In genomic region chr3:177921153-177921552, GRCh38 we compare ENCODE assay signal across 30 cellular contexts.
"Had no signal": no experiment of that assay in that cellular context is flagged by ENCODE, and none has a peak within 500 bp of the region (broad histone marks: within the 10 kb centered on the region; RNA-seq: fewer than 3 reads in every experiment).

No MANE protein-coding gene starts in this region.

- H3K4me1 ChIP-seq: ascending aorta, gastrocnemius medialis, heart left ventricle had no signal

- H3K36me3 Mint-ChIP-seq: activated CD4-positive, alpha-beta memory T cell treated with anti-CD3 and anti-CD28 coated beads for 36 hours; activated CD8-positive, alpha-beta memory T cell treated with anti-CD3 and anti-CD28 coated beads, Interleukin-2, amount 10 ng/mL, durations not matched to agents 7 days and 5 days; activated naive CD4-positive, alpha-beta T cell treated with anti-CD3 and anti-CD28 coated beads, Interleukin-2, amount 10 ng/mL, durations not matched to agents 7 days and 5 days; activated naive CD8-positive, alpha-beta T cell treated with anti-CD3 and anti-CD28 coated beads, Interleukin-2, amount 10 ng/mL, durations not matched to agents 7 days and 5 days had no signal

- ATAC-seq: activated CD4-positive, alpha-beta T cell treated with anti-CD3 and anti-CD28 coated beads for 36 hours; activated CD8-positive, alpha-beta memory T cell treated with anti-CD3 and anti-CD28 coated beads, Interleukin-2, amount 10 ng/mL, durations not matched to agents 7 days and 5 days; activated CD8-positive, alpha-beta T cell treated with anti-CD3 and anti-CD28 coated beads, Interleukin-2, amount 10 ng/mL, durations not matched to agents 7 days and 5 days; activated naive CD4-positive, alpha-beta T cell treated with anti-CD3 and anti-CD28 coated beads, Interleukin-2, amount 50 U/mL, for 72 hours; esophagus mucosa; foreskin keratinocyte; gastrocnemius medialis; heart left ventricle; T-helper 17 cell had no signal

- H3K9me3 Mint-ChIP-seq: activated naive CD4-positive, alpha-beta T cell treated with anti-CD3 and anti-CD28 coated beads, Interleukin-2, amount 10 ng/mL, durations not matched to agents 7 days and 5 days; central memory CD8-positive, alpha-beta T cell had no signal

- H3K9me3 ChIP-seq: gastrocnemius medialis had no signal

- H3K27me3 Mint-ChIP-seq: activated CD4-positive, alpha-beta memory T cell treated with anti-CD3 and anti-CD28 coated beads for 36 hours; activated CD4-positive, alpha-beta T cell treated with anti-CD3 and anti-CD28 coated beads for 36 hours; activated CD4-positive, alpha-beta T cell treated with anti-CD3 and anti-CD28 coated beads, Interleukin-2, amount 10 ng/mL, durations not matched to agents 24 days and 14 days; activated CD8-positive, alpha-beta memory T cell treated with anti-CD3 and anti-CD28 coated beads, Interleukin-2, amount 10 ng/mL, durations not matched to agents 7 days and 5 days; activated naive CD4-positive, alpha-beta T cell treated with anti-CD3 and anti-CD28 coated beads, Interleukin-2, amount 10 ng/mL, durations not matched to agents 7 days and 5 days; activated naive CD8-positive, alpha-beta T cell treated with anti-CD3 and anti-CD28 coated beads, Interleukin-2, amount 10 ng/mL, durations not matched to agents 7 days and 5 days; central memory CD8-positive, alpha-beta T cell; dendritic cell treated with granulocyte-macrophage colony-stimulating factor and Interleukin-4, amounts not matched to agents 40 ng/mL and 50 ng/mL, for 4 days; T-helper 17 cell had no signal

- H3K4me3 Mint-ChIP-seq: activated CD4-positive, alpha-beta memory T cell treated with anti-CD3 and anti-CD28 coated beads for 36 hours; activated CD4-positive, alpha-beta T cell treated with anti-CD3 and anti-CD28 coated beads for 36 hours; activated CD4-positive, alpha-beta T cell treated with anti-CD3 and anti-CD28 coated beads, Interleukin-2, amount 10 ng/mL, durations not matched to agents 24 days and 14 days; activated CD8-positive, alpha-beta memory T cell treated with anti-CD3 and anti-CD28 coated beads, Interleukin-2, amount 10 ng/mL, durations not matched to agents 7 days and 5 days; activated CD8-positive, alpha-beta T cell treated with anti-CD3 and anti-CD28 coated beads, Interleukin-2, amount 10 ng/mL, durations not matched to agents 7 days and 5 days; activated naive CD4-positive, alpha-beta T cell treated with anti-CD3 and anti-CD28 coated beads, Interleukin-2, amount 10 ng/mL, durations not matched to agents 7 days and 5 days; activated naive CD8-positive, alpha-beta T cell treated with anti-CD3 and anti-CD28 coated beads, Interleukin-2, amount 10 ng/mL, durations not matched to agents 7 days and 5 days; central memory CD8-positive, alpha-beta T cell; dendritic cell treated with granulocyte-macrophage colony-stimulating factor and Interleukin-4, amounts not matched to agents 40 ng/mL and 50 ng/mL, for 4 days; endodermal cell; T-helper 17 cell had no signal

- H3K4me1 Mint-ChIP-seq: activated CD4-positive, alpha-beta T cell treated with anti-CD3 and anti-CD28 coated beads for 36 hours; activated CD4-positive, alpha-beta T cell treated with anti-CD3 and anti-CD28 coated beads, Interleukin-2, amount 10 ng/mL, durations not matched to agents 24 days and 14 days; activated CD8-positive, alpha-beta memory T cell treated with anti-CD3 and anti-CD28 coated beads, Interleukin-2, amount 10 ng/mL, durations not matched to agents 7 days and 5 days; activated naive CD4-positive, alpha-beta T cell treated with anti-CD3 and anti-CD28 coated beads, Interleukin-2, amount 10 ng/mL, durations not matched to agents 7 days and 5 days; activated naive CD8-positive, alpha-beta T cell treated with anti-CD3 and anti-CD28 coated beads, Interleukin-2, amount 10 ng/mL, durations not matched to agents 7 days and 5 days; central memory CD8-positive, alpha-beta T cell; endodermal cell; T-helper 17 cell had no signal

- H3K27me3 ChIP-seq: ascending aorta, brain microvascular endothelial cell, dorsolateral prefrontal cortex, foreskin keratinocyte, gastrocnemius medialis, heart left ventricle had no signal

- H3K27ac ChIP-seq: ascending aorta, brain microvascular endothelial cell, coronary artery, dorsolateral prefrontal cortex, foreskin keratinocyte, gastrocnemius medialis, heart left ventricle had no signal

- DNase-seq: activated CD4-positive, alpha-beta memory T cell treated with anti-CD3 and anti-CD28 coated beads for 36 hours; activated CD4-positive, alpha-beta T cell treated with anti-CD3 and anti-CD28 coated beads for 36 hours; activated CD4-positive, alpha-beta T cell treated with anti-CD3 and anti-CD28 coated beads, Interleukin-2, amount 10 ng/mL, durations not matched to agents 24 days and 14 days; activated CD4-positive, CD25-positive, alpha-beta regulatory T cell; activated CD4-positive, CD25-positive, alpha-beta regulatory T cell treated with anti-CD3 and anti-CD28 coated beads, Interleukin-2, amount 50 U/mL, for 72 hours; activated CD8-positive, alpha-beta memory T cell treated with anti-CD3 and anti-CD28 coated beads, Interleukin-2, amount 10 ng/mL, durations not matched to agents 7 days and 5 days; activated CD8-positive, alpha-beta memory T cell treated with anti-CD3 and anti-CD28 coated beads, Interleukin-2, amount 50 U/mL, for 4 hours; activated CD8-positive, alpha-beta T cell treated with anti-CD3 and anti-CD28 coated beads, Interleukin-2, amount 10 ng/mL, durations not matched to agents 7 days and 5 days; activated gamma-delta T cell; activated naive CD4-positive, alpha-beta T cell; activated naive CD4-positive, alpha-beta T cell treated with anti-CD3 and anti-CD28 coated beads, Interleukin-2, amount 10 ng/mL, durations not matched to agents 7 days and 5 days; activated naive CD8-positive, alpha-beta T cell treated with anti-CD3 and anti-CD28 coated beads, Interleukin-2, amount 10 ng/mL, durations not matched to agents 7 days and 5 days; activated T-cell treated with anti-CD3 and anti-CD28 coated beads, Interleukin-2, amount 50 U/mL, for 1 hour; activated T-cell treated with anti-CD3 and anti-CD28 coated beads, Interleukin-2, amount 50 U/mL, for 48 hours; brain microvascular endothelial cell; dorsolateral prefrontal cortex; effector memory CD4-positive, alpha-beta T cell; endodermal cell; foreskin keratinocyte; gastrocnemius medialis; glutamatergic neuron; heart left ventricle; T-helper 1 cell; T-helper 17 cell had no signal

- H3K36me3 ChIP-seq: ascending aorta, brain microvascular endothelial cell, gastrocnemius medialis, heart left ventricle had no signal

- H3K4me3 ChIP-seq: ascending aorta, coronary artery, dorsolateral prefrontal cortex, gastrocnemius medialis, heart left ventricle had no signal

- H3K27ac Mint-ChIP-seq: activated CD4-positive, alpha-beta memory T cell treated with anti-CD3 and anti-CD28 coated beads for 36 hours; activated CD4-positive, alpha-beta T cell treated with anti-CD3 and anti-CD28 coated beads for 36 hours; activated CD4-positive, alpha-beta T cell treated with anti-CD3 and anti-CD28 coated beads, Interleukin-2, amount 10 ng/mL, durations not matched to agents 24 days and 14 days; activated CD8-positive, alpha-beta memory T cell treated with anti-CD3 and anti-CD28 coated beads, Interleukin-2, amount 10 ng/mL, durations not matched to agents 7 days and 5 days; activated CD8-positive, alpha-beta T cell treated with anti-CD3 and anti-CD28 coated beads, Interleukin-2, amount 10 ng/mL, durations not matched to agents 7 days and 5 days; activated naive CD4-positive, alpha-beta T cell treated with anti-CD3 and anti-CD28 coated beads, Interleukin-2, amount 10 ng/mL, durations not matched to agents 7 days and 5 days; activated naive CD4-positive, alpha-beta T cell treated with anti-CD3 and anti-CD28 coated beads, Interleukin-2, amount 50 U/mL, for 72 hours; activated naive CD8-positive, alpha-beta T cell treated with anti-CD3 and anti-CD28 coated beads, Interleukin-2, amount 10 ng/mL, durations not matched to agents 7 days and 5 days; dendritic cell treated with granulocyte-macrophage colony-stimulating factor and Interleukin-4, amounts not matched to agents 40 ng/mL and 50 ng/mL, for 4 days; endodermal cell; T-helper 17 cell had no signal
